Comparison of ENCODE assay signal across 6 cellular contexts in the genomic region with DNA sequence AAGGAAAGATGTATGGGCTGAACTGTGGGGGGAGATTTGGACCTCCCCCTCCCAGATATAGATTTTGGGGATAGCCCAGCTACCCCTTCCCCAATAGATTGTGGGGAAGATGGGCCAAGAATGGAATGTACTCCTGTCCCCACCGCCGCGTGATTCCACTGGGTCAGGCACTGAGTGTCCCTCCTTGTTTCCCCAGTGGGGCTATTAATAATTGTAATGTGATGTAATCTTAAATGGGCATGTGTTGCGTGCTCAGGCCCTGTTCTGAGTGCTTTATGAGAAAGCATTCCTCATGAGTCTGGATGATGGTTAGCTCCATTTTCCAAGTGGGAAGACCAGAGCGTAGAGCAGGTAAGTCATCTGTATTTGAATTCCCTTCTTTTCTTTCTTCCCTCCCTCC. TPM values are rescaled to one million over a fixed set of nuclear protein-coding genes. Genes with fewer than 3 reads are reported as not detected.
A peak's percentile ranks its signal among the peaks of the same experiment; 100 is the strongest.
DNase-seq lines count a peak whose midpoint lies in the region; ATAC-seq lines count a peak whose summit lies in the region.

No MANE protein-coding gene starts in this region.

- DNase-seq in AG08395 (ENCODE audit: low spot score): peak; percentile 45
- DNase-seq in SJSA1 (ENCODE audit: low read depth in 1 of 2, low spot score in 2 of 2): peak in 1 of 2 experiments; percentile 13
- DNase-seq in NCI-H1092 (lab: John Stamatoyannopoulos, UW): no peak
- DNase-seq in medulla oblongata (ENCODE audit: extremely low spot score): no peak

- peak overlapping the region; percentile 93 for H3K9ac ChIP-seq in iPS-18a (ENCODE audit: low read length)

- H3K27me3 ChIP-seq in SJSA1 (replicated peaks) (no peaks in the 10 kb centered on the region), iPS-18a (ENCODE audit: control insufficient read depth, insufficient read depth, low read length) (no peaks in the 10 kb centered on the region)

- H3K36me3 ChIP-seq in SJSA1: peaks cover 46% of the 10 kb centered on the region
- H3K36me3 ChIP-seq in iPS-18a (ENCODE audit: control insufficient read depth, low read depth, low read length): peaks cover 14% of the 10 kb centered on the region

- peak overlapping the region; percentile 84 for H3K4me3 ChIP-seq in SJSA1
- peak overlapping the region; percentile 88 for H3K4me3 ChIP-seq in iPS-18a (ENCODE audit: low read length)

- H3K27ac ChIP-seq in SJSA1 (no peak overlapping the region), iPS-18a (ENCODE audit: low read length) (no peak overlapping the region)

- no peaks in the 10 kb centered on the region for H3K9me3 ChIP-seq in SJSA1 (replicated peaks)
- no peaks in the 10 kb centered on the region for H3K9me3 ChIP-seq in iPS-18a (ENCODE audit: control insufficient read depth, low read depth, low read length)

- ATAC-seq in GM21390 (IDR thresholded peaks at IDR 0.05; ENCODE audit: unreplicated experiment): no peak

- peaks cover 11% of the 10 kb centered on the region for H3K4me1 ChIP-seq in SJSA1 (replicated peaks)
- peaks cover 4% of the 10 kb centered on the region for H3K4me1 ChIP-seq in iPS-18a (ENCODE audit: control insufficient read depth, low read depth, low read length)

RNA-seq across cellular contexts. Expression of gene PSMD8, which starts 1.4 kb away (rescaled TPM):
- 248 and 454 TPM in 2 replicates for total RNA-seq in SJSA1 (2014; rRNA removed; shearing (Covaris generic))

RNA-seq across cellular contexts. Expression of gene GGN, which starts 12.1 kb away (rescaled TPM):
- total RNA-seq in SJSA1 (2014; rRNA removed; shearing (Covaris generic)): 0.47 and 0.71 TPM in 2 replicates

RNA-seq across cellular contexts. Expression of gene SPRED3, which starts 12.7 kb away (rescaled TPM):
- 0.79 and 1.0 TPM in 2 replicates for total RNA-seq in SJSA1 (2014; rRNA removed; shearing (Covaris generic))

RNA-seq across cellular contexts. Expression of gene FAM98C, which starts 27.1 kb away (rescaled TPM):
- 22.9 and 41.5 TPM in 2 replicates for total RNA-seq in SJSA1 (2014; rRNA removed; shearing (Covaris generic))

RNA-seq across cellular contexts. Expression of gene CATSPERG, which starts 40.1 kb away (rescaled TPM):
- 0.08 TPM in 1 of 2 replicates, not detected in the other for total RNA-seq in SJSA1 (2014; rRNA removed; shearing (Covaris generic))
